1 cellular context compared by ENCODE assay signal in the genomic region with DNA sequence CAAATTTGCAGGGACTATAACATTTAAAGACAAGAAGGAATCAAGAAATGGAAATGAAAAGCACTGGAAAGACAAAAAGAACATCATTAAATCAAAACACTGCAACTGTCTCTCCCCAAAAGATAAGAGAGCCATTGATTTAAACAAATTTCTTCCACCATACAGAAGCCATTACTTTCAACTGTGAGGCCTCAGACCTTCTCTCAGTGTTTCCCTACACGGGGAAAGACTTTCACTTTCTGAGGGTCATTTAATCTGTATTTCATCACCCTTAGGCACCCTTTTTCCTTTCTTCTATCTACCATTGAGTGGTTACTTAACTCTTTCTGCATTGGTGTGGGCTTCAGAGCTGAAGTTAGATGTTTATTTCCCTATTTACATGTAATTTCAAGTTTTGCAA.
TF ChIP-seq lines count a peak whose summit lies in the region.

No MANE protein-coding gene starts in this region.

TF ChIP-seq in H1, 55 proteins besides CTCF, POLR2A, EP300 and RAD21:
- TF ChIP-seq, protein P1, sequence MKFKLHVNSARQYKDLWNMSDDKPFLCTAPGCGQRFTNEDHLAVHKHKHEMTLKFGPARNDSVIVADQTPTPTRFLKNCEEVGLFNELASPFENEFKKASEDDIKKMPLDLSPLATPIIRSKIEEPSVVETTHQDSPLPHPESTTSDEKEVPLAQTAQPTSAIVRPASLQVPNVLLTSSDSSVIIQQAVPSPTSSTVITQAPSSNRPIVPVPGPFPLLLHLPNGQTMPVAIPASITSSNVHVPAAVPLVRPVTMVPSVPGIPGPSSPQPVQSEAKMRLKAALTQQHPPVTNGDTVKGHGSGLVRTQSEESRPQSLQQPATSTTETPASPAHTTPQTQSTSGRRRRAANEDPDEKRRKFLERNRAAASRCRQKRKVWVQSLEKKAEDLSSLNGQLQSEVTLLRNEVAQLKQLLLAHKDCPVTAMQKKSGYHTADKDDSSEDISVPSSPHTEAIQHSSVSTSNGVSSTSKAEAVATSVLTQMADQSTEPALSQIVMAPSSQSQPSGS (IDR thresholded peaks at IDR 0.05; ENCODE audit: low read length), result no peak
- TF ChIP-seq TEAD4 (IDR thresholded peaks at IDR 0.05; ENCODE audit: low read depth, low read length), result no peak
- TF ChIP-seq CEBPB (IDR thresholded peaks at IDR 0.05; ENCODE audit: low read depth, low read length), result no peak
- TF ChIP-seq GABPA (IDR thresholded peaks at IDR 0.05; ENCODE audit: borderline replicate concordance, insufficient read depth, low read length), result no peak
- no peak for TF ChIP-seq TAF7 (optimal IDR thresholded peaks at IDR 0.05; ENCODE audit: borderline replicate concordance, low read depth, low read length)
